Comparison of ENCODE assay signal across 8 cellular contexts in genomic region chr1:157138220-157139124, GRCh38.
DNase-seq lines count a peak whose midpoint lies in the region; ATAC-seq lines count a peak whose summit lies in the region.

Gene ETV3, minus strand, starts transcription at chr1:157138395. Its CDS starts 2,043 bp downstream, at chr1:157136352.

- in situ Hi-C loops in ACHN (cut with HindIII; ENCODE audit: low pct_ligation_motif_present, low pct_unique_long_range_greater_than_20kb, low sequenced_read_pairs) = no loop called here

- peak; percentile 42 for ATAC-seq in GM18870 (IDR thresholded peaks at IDR 0.05; ENCODE audit: unreplicated experiment)
- ATAC-seq in HG03108 (IDR thresholded peaks at IDR 0.05; ENCODE audit: unreplicated experiment) = peak; percentile 87

- H3K27ac ChIP-seq in caudate nucleus (ENCODE audit: low read depth, low read length) = peak within 1 kb of the TSS; percentile 95

- DNase-seq in ACHN (peak; percentile 94), NCI-H2227 treated with DMSO at 0.1 percent for 48 hours (lab: John Stamatoyannopoulos, UW) (peak; percentile 89), caudate nucleus (lab: John Stamatoyannopoulos, UW) (peak in 60 of 61 donors; percentile 41 to 95 (median 84)), islet precursor cell (peak; percentile 98)
- peak; percentile 58 to 74 (median 65) for DNase-seq in activated CD4-positive, CD25-positive, alpha-beta regulatory T cell (lab: John Stamatoyannopoulos, UW)
- peak; percentile 76 for DNase-seq in stimulated activated CD4-positive, alpha-beta T cell treated with anti-CD3 and anti-CD28 coated beads, Interleukin-12 subunit alpha, Interleukin-12 subunit beta, amount 100 ng/mL, for 4 hours

Comparison
In these comparisons a context has a peak if more than half of its experiments do, and no peak if none do; other contexts are left out.
1. Peak in every context shown above with its lines: DNase-seq, ATAC-seq and H3K27ac ChIP-seq.